ENCODE assay signal across 8 cellular contexts in genomic region chr7:151058766-151059361, GRCh38. TPM values are rescaled to one million over a fixed set of nuclear protein-coding genes. Genes with fewer than 3 reads are reported as not detected.
DNase-seq lines count a peak whose midpoint lies in the region; ATAC-seq and TF ChIP-seq lines count a peak whose summit lies in the region.

No MANE protein-coding gene starts in this region.

- WGBS in heart right ventricle, 2 donors: 4 to 7% methylated on average over 18 of the region's 18 CpGs

- H3K9ac ChIP-seq in SU-DHL-6 (ENCODE audit: low read length) (peak overlapping the region; percentile 77), neural progenitor cell (no peak overlapping the region)

- DNase-seq in heart right ventricle (no peak), left cardiac atrium (no peak), epithelial cell of esophagus (ENCODE audit: low read depth) (peak; percentile 27), neural progenitor cell (ENCODE audit: low spot score) (peak; percentile 40), dedifferentiated amniotic fluid mesenchymal stem cell (ENCODE audit: extremely low spot score) (no peak), middle frontal gyrus (ENCODE audit: extremely low spot score, low spot score) (no peak), AG08395 (ENCODE audit: low spot score) (no peak)

- no peaks in the 10 kb centered on the region for H3K9me3 ChIP-seq in heart right ventricle
- H3K9me3 ChIP-seq in SU-DHL-6 (ENCODE audit: insufficient read depth, low read length): no peaks in the 10 kb centered on the region
- H3K9me3 ChIP-seq in neural progenitor cell (ENCODE audit: low read depth): no peaks in the 10 kb centered on the region

- intact Hi-C loops in heart right ventricle (cut with DNase I) (loop anchor here in 8 of 10 donors (1.0 to 10.0 kb wide), 6 partner anchors 22 to 56 kb away; partner anchors contain the start of genes FASTK (in 5 of the 8), ABCB8 (in 3 of the 8) and AGAP3 (in 1 of the 8)), left cardiac atrium (cut with DNase I) (loop anchor here in 1 of 2 donors (2.0 to 10.0 kb wide), 2 partner anchors 30 to 166 kb away; partner anchors contain the start of genes ABCB8 and ABCF2)

- peaks cover 0 to 9% (median 0%) of the 10 kb centered on the region in 9 donors for H3K36me3 ChIP-seq in heart right ventricle
- no peaks in the 10 kb centered on the region for H3K36me3 ChIP-seq in SU-DHL-6 (ENCODE audit: low read length)
- H3K36me3 ChIP-seq in neural progenitor cell: no peaks in the 10 kb centered on the region

- H3K4me3 Mint-ChIP-seq in neural progenitor cell: peak overlapping the region; percentile 94

- peak overlapping the region; percentile 84 for H3K4me2 ChIP-seq in SU-DHL-6 (ENCODE audit: low read depth, low read length, poor library complexity, severe bottlenecking)
- H3K4me2 ChIP-seq in neural progenitor cell: peak overlapping the region; percentile 99

- H3K4me3 ChIP-seq in heart right ventricle (peak overlapping the region; percentile 70 to 95 (median 88)), SU-DHL-6 (ENCODE audit: insufficient read depth, low read length, poor library complexity, severe bottlenecking) (peak overlapping the region; percentile 86), epithelial cell of esophagus (ENCODE audit: low read length) (peak overlapping the region; percentile 96), neural progenitor cell (peak overlapping the region; percentile 77)

- TF ChIP-seq CTCF in heart right ventricle (IDR thresholded peaks at IDR 0.05) (no peak), SU-DHL-6 (IDR thresholded peaks at IDR 0.05; ENCODE audit: insufficient read depth, low read length, poor library complexity, severe bottlenecking) (no peak), epithelial cell of esophagus (IDR thresholded peaks at IDR 0.05; ENCODE audit: insufficient read depth, low read depth, low read length, missing control alignments) (no peak), neural progenitor cell (IDR thresholded peaks at IDR 0.05) (no peak)

- peak overlapping the region; percentile 94 for H3K27ac Mint-ChIP-seq in neural progenitor cell

- H3K4me1 ChIP-seq in heart right ventricle (peaks cover 34 to 60% (median 55%) of the 10 kb centered on the region in 9 donors), neural progenitor cell (peaks cover 45% of the 10 kb centered on the region)

- H3K36me3 Mint-ChIP-seq in neural progenitor cell: no peaks in the 10 kb centered on the region

- H3K27me3 Mint-ChIP-seq in neural progenitor cell (ENCODE audit: insufficient read depth, low read depth): peaks cover 16% of the 10 kb centered on the region

- H3K27me3 ChIP-seq in heart right ventricle (no peaks in the 10 kb centered on the region), SU-DHL-6 (ENCODE audit: low read length) (no peaks in the 10 kb centered on the region), neural progenitor cell (peaks cover 39% of the 10 kb centered on the region)

- H3K27ac ChIP-seq in heart right ventricle: peak overlapping the region; percentile 94 to 98 (median 97)
- peak overlapping the region; percentile 82 for H3K27ac ChIP-seq in SU-DHL-6 (ENCODE audit: low read depth, low read length)
- H3K27ac ChIP-seq in neural progenitor cell: no peak overlapping the region

- peaks cover 46% of the 10 kb centered on the region for H3K4me1 Mint-ChIP-seq in neural progenitor cell

- H2AFZ ChIP-seq in SU-DHL-6 (ENCODE audit: low read depth, low read length, severe bottlenecking) (peak overlapping the region; percentile 35), neural progenitor cell (replicated peaks) (peak overlapping the region; percentile 54)

- H4K20me1 ChIP-seq in SU-DHL-6 (ENCODE audit: low read depth, low read length) (no peaks in the 10 kb centered on the region), neural progenitor cell (ENCODE audit: low read depth) (peaks cover 43% of the 10 kb centered on the region)

- H3K9me3 Mint-ChIP-seq in neural progenitor cell: no peaks in the 10 kb centered on the region

- ATAC-seq in heart right ventricle (peak in 1 of 8 donors; percentile 2), left cardiac atrium (no peak)

- no peaks in the 10 kb centered on the region for H3K9me2 ChIP-seq in SU-DHL-6 (replicated peaks; ENCODE audit: insufficient read depth, low read length)

- H3F3A ChIP-seq in SU-DHL-6 (ENCODE audit: insufficient read depth) (peaks cover 8% of the 10 kb centered on the region), neural progenitor cell (ENCODE audit: low read depth) (peaks cover 42% of the 10 kb centered on the region)

- H3K79me2 ChIP-seq in SU-DHL-6 (ENCODE audit: insufficient read depth, low read length): peaks cover 27% of the 10 kb centered on the region
- peaks cover 7% of the 10 kb centered on the region for H3K79me2 ChIP-seq in neural progenitor cell (ENCODE audit: low read depth)

RNA-seq across cellular contexts. Expression of gene SLC4A2, which starts 0.5 kb away (rescaled TPM):
- total RNA-seq in heart right ventricle: 10 to 100 TPM; 36.0 to 80.5 (median 47.6) TPM
- 100 to 1,000 TPM; 101 to 109 TPM for polyA plus RNA-seq in heart right ventricle
- 100 to 1,000 TPM in 1 of 2 donors, 10 to 100 TPM in 1; 71.6 to 107 TPM for total RNA-seq in left cardiac atrium
- 26.1 and 85.7 TPM in 2 replicates for total RNA-seq in neural progenitor cell (ENCODE audit: low replicate concordance)

RNA-seq across cellular contexts. Expression of gene CDK5, which starts 1.2 kb away (rescaled TPM):
- total RNA-seq in heart right ventricle (10 to 100 TPM in 1 of 10 donors, 1 to 10 TPM in 9; 5.2 to 11.3 (median 7.8) TPM), left cardiac atrium (1 to 10 TPM; 5.1 to 7.8 TPM), neural progenitor cell (ENCODE audit: low replicate concordance) (8.1 and 10.3 TPM in 2 replicates)
- polyA plus RNA-seq in heart right ventricle: 1 to 10 TPM; 5.0 to 7.7 TPM

RNA-seq across cellular contexts. Expression of gene ASIC3, which starts 10.5 kb away (rescaled TPM):
- total RNA-seq in heart right ventricle (10 to 100 TPM in 1 of 10 donors, 1 to 10 TPM in 9; 3.2 to 12.5 (median 5.6) TPM), left cardiac atrium (1 to 10 TPM; 4.0 to 4.2 TPM), neural progenitor cell (ENCODE audit: low replicate concordance) (1.6 TPM in 1 of 2 replicates, not detected in the other)
- polyA plus RNA-seq in heart right ventricle: 10 to 100 TPM in 1 of 2 donors, 1 to 10 TPM in 1; 3.7 to 38.8 TPM

RNA-seq across cellular contexts. Expression of gene FASTK, which starts 21.7 kb away (rescaled TPM):
- 100 to 1,000 TPM in 1 of 10 donors, 10 to 100 TPM in 9; 65.0 to 107 (median 75.6) TPM for total RNA-seq in heart right ventricle
- 100 to 1,000 TPM in 1 of 2 donors, 10 to 100 TPM in 1; 82.7 to 246 TPM for polyA plus RNA-seq in heart right ventricle
- total RNA-seq in left cardiac atrium: 10 to 100 TPM; 62.9 to 73.2 TPM
- total RNA-seq in neural progenitor cell (ENCODE audit: low replicate concordance): 22.4 and 71.0 TPM in 2 replicates

RNA-seq across cellular contexts. Expression of gene TMUB1, which starts 24.4 kb away (rescaled TPM):
- total RNA-seq in heart right ventricle (10 to 100 TPM; 18.5 to 40.3 (median 23.4) TPM), left cardiac atrium (10 to 100 TPM; 36.3 to 37.9 TPM), neural progenitor cell (ENCODE audit: low replicate concordance) (6.0 and 49.4 TPM in 2 replicates)
- polyA plus RNA-seq in heart right ventricle: 10 to 100 TPM; 79.4 to 88.2 TPM

Comparison
In these comparisons a context has a peak if more than half of its experiments do, and no peak if none do; other contexts are left out.
1. DNase-seq: peak in epithelial cell of esophagus (single experiment) and neural progenitor cell (single experiment); none in heart right ventricle (0 of 2), left cardiac atrium (single experiment), dedifferentiated amniotic fluid mesenchymal stem cell (single experiment), middle frontal gyrus (single experiment) and AG08395 (single experiment).
2. Peak in every context shown above with its lines, with median percentiles within 50 percentile points of each other: H3K4me3 ChIP-seq.